Comparison of ENCODE assay signal across 8 cellular contexts in genomic region chr7:102363549-102364393, GRCh38. TPM values are rescaled to one million over a fixed set of nuclear protein-coding genes. Genes with fewer than 3 reads are reported as not detected.
DNase-seq lines count a peak whose midpoint lies in the region; ATAC-seq and TF ChIP-seq lines count a peak whose summit lies in the region.
"Not testable (repeated sequence)": the region's sequence is repeated elsewhere in the genome, so short reads cannot be mapped to it uniquely, and the experiment has no call there.

No MANE protein-coding gene starts in this region.

- DNase-seq in GM10248 (ENCODE audit: extremely low spot score): peak; percentile 81
- DNase-seq in NB4 (ENCODE audit: low read depth): peak; percentile 100
- peak; percentile 100 for DNase-seq in SK-N-DZ (ENCODE audit: low spot score)
- DNase-seq in glutamatergic neuron: peak; percentile 93
- DNase-seq in osteoblast (ENCODE audit: insufficient read length, low spot score, missing footprints): peak; percentile 87

- not testable (repeated sequence) for H3K9me3 ChIP-seq in osteoblast (ENCODE audit: low read depth, low read length); thymus (ENCODE audit: control insufficient read depth)

- not testable (repeated sequence) for H3K27me3 ChIP-seq in osteoblast (ENCODE audit: insufficient read depth, low read length); thymus (ENCODE audit: control insufficient read depth, insufficient read depth)

- H3K9me3 Mint-ChIP-seq in activated naive CD4-positive, alpha-beta T cell treated with anti-CD3 and anti-CD28 coated beads, Interleukin-2, amount 50 U/mL, for 24 hours; glutamatergic neuron (ENCODE audit: unreplicated experiment): not testable (repeated sequence)

- peak overlapping the region; percentile 71 for H3K27ac ChIP-seq in osteoblast (ENCODE audit: low read depth, low read length)
- peak overlapping the region; percentile 3 for H3K27ac ChIP-seq in thymus (ENCODE audit: low read depth)

- H3K4me2 ChIP-seq in osteoblast (ENCODE audit: insufficient read depth, low read length): peak overlapping the region; percentile 80

- POLR2A ChIA-PET in GM10248 (lab: Yijun Ruan, JAX): interaction anchor here (0.6 to 1.0 kb wide), 3 partner anchors 24 to 1475 kb away, joined by 3 to 4 read pairs (median 3); no protein-coding TSS in a partner anchor

- peak; percentile 99 for ATAC-seq in HG02571 (IDR thresholded peaks at IDR 0.05; ENCODE audit: unreplicated experiment)

- H3K4me1 Mint-ChIP-seq in activated naive CD4-positive, alpha-beta T cell treated with anti-CD3 and anti-CD28 coated beads, Interleukin-2, amount 50 U/mL, for 24 hours: peaks cover 29% of the 10 kb centered on the region
- not testable (repeated sequence) for H3K4me1 Mint-ChIP-seq in glutamatergic neuron (ENCODE audit: low read depth, unreplicated experiment)

- not testable (repeated sequence) for H4K20me1 ChIP-seq in osteoblast (ENCODE audit: insufficient read depth, low read length)

- peak overlapping the region; percentile 69 for H3K4me3 ChIP-seq in NB4 (ENCODE audit: low read depth, low read length)
- H3K4me3 ChIP-seq in osteoblast (ENCODE audit: insufficient read depth, low read length): peak overlapping the region; percentile 78
- H3K4me3 ChIP-seq in thymus (ENCODE audit: low read length): peak overlapping the region; percentile 63

- WGBS in thymus: under 1% methylated on average over 76 of the region's 76 CpGs

- H3K27ac Mint-ChIP-seq in activated naive CD4-positive, alpha-beta T cell treated with anti-CD3 and anti-CD28 coated beads, Interleukin-2, amount 50 U/mL, for 24 hours: peak overlapping the region; percentile 89
- H3K27ac Mint-ChIP-seq in glutamatergic neuron (ENCODE audit: unreplicated experiment): peak overlapping the region; percentile 90

- not testable (repeated sequence) for TF ChIP-seq CTCF in GM10248 (IDR thresholded peaks at IDR 0.05; ENCODE audit: control extremely low read depth, extremely low read depth, low read depth, missing control alignments); glutamatergic neuron (IDR thresholded peaks at IDR 0.05; ENCODE audit: partially characterized antibody, unreplicated experiment); osteoblast (IDR thresholded peaks at IDR 0.05; ENCODE audit: extremely low read depth, low read depth, low read length)
- TF ChIP-seq CTCF in NB4 (IDR thresholded peaks at IDR 0.05; ENCODE audit: low read depth, low read length): peak; percentile 2

- TF ChIP-seq POLR2A in NB4 (IDR thresholded peaks at IDR 0.05; ENCODE audit: extremely low read depth, insufficient read length): peak; percentile 71

- not testable (repeated sequence) for H3K4me1 ChIP-seq in osteoblast (ENCODE audit: insufficient read depth, low read length); thymus (ENCODE audit: control insufficient read depth, insufficient read depth, low read length)

- peak overlapping the region; percentile 94 for H2AFZ ChIP-seq in osteoblast (ENCODE audit: low read length)

- peak overlapping the region; percentile 91 for H3K4me3 Mint-ChIP-seq in activated naive CD4-positive, alpha-beta T cell treated with anti-CD3 and anti-CD28 coated beads, Interleukin-2, amount 50 U/mL, for 24 hours
- peak overlapping the region; percentile 95 for H3K4me3 Mint-ChIP-seq in glutamatergic neuron (ENCODE audit: unreplicated experiment)

- CTCF ChIA-PET in GM10248 (lab: Yijun Ruan, JAX): interaction anchor here (1.0 to 1.6 kb wide), 3 partner anchors 40 to 84 kb away, joined by 3 to 6 read pairs (median 3); no protein-coding TSS in a partner anchor

- peaks cover 15% of the 10 kb centered on the region for H3K79me2 ChIP-seq in osteoblast (ENCODE audit: insufficient read depth, low read length)

- H3K27me3 Mint-ChIP-seq in activated naive CD4-positive, alpha-beta T cell treated with anti-CD3 and anti-CD28 coated beads, Interleukin-2, amount 50 U/mL, for 24 hours; glutamatergic neuron (ENCODE audit: unreplicated experiment): not testable (repeated sequence)

- not testable (repeated sequence) for H3K36me3 ChIP-seq in osteoblast (ENCODE audit: insufficient read depth, low read length); thymus (ENCODE audit: control insufficient read depth, insufficient read depth)

- not testable (repeated sequence) for H3K36me3 Mint-ChIP-seq in activated naive CD4-positive, alpha-beta T cell treated with anti-CD3 and anti-CD28 coated beads, Interleukin-2, amount 50 U/mL, for 24 hours; glutamatergic neuron (ENCODE audit: unreplicated experiment)

RNA-seq across cellular contexts. Expression of gene SPDYE6, which starts 7.5 kb away (rescaled TPM):
- not detected in 2 replicates for polyA plus RNA-seq in SK-N-DZ (2014; cell fraction: cytosol; rRNA removed)
- not detected in 2 replicates for polyA plus RNA-seq in SK-N-DZ (2014; cell fraction: nucleus; rRNA removed)
- total RNA-seq in glutamatergic neuron (ENCODE audit: unreplicated experiment): not detected
- total RNA-seq in osteoblast: not detected in 2 replicates
- 0.16 TPM for polyA plus RNA-seq in thymus

RNA-seq across cellular contexts. Expression of gene PRKRIP1, which starts 32.4 kb away (rescaled TPM):
- polyA plus RNA-seq in SK-N-DZ (2014; cell fraction: cytosol; rRNA removed): 27.2 and 37.1 TPM in 2 replicates
- 77.9 and 91.7 TPM in 2 replicates for polyA plus RNA-seq in SK-N-DZ (2014; cell fraction: nucleus; rRNA removed)
- total RNA-seq in glutamatergic neuron (ENCODE audit: unreplicated experiment) (31.0 TPM), osteoblast (14.5 and 16.5 TPM in 2 replicates)
- polyA plus RNA-seq in thymus: 54.4 TPM

Comparison
In these comparisons a context has a peak if more than half of its experiments do, and no peak if none do; other contexts are left out.
1. Peak in every context shown above with its lines: DNase-seq, ATAC-seq, H3K4me3 ChIP-seq and H3K27ac ChIP-seq.